ENCODE assay signal across 19 cellular contexts in the genomic region with DNA sequence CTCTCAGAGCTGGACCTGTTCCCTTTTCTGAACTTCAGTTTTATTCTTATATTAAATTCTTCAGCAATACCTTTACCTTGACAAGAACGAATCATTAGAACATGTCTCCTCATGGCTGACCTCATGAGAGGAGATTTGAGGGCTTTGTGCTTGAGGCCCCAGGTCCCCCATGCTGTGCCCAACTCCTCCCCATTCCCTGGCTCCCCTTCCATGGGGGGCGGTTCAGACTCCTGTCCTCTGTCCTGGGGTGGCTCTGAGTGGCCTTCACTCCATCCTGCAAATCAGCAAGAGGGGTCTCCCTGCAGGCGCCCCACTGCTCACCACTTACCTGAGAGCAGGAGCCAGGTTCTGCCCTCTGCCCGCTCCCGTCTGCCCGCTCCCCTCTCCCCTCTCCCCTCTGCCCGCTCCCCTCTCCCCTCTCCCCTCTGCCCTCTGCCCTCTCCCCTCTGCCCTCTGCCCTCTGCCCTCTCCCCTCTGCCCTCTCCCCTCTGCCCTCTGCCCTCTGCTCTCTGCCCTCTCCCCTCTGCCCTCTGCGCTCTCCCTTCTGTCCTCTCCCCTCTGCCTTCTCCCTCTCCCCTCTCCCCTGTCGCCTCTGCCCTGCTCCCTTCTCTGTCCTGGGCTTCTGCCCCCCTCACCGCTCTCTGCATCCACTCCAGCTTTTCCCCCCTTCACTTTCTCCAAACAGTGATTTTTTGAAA.
DNase-seq lines count a peak whose midpoint lies in the region; ATAC-seq and TF ChIP-seq lines count a peak whose summit lies in the region.
"Had no signal": no experiment of that assay in that cellular context is flagged by ENCODE, and none has a peak within 500 bp of the region (broad histone marks: within the 10 kb centered on the region; RNA-seq: fewer than 3 reads in every experiment).

No MANE protein-coding gene starts in this region.

- H3K27me3 ChIP-seq in GM23338 (ENCODE audit: insufficient read depth): no peaks in the 10 kb centered on the region
- H3K27me3 ChIP-seq: BLaER1 had no signal

- H3K4me1 Mint-ChIP-seq in GM23338 (peaks cover 23% of the 10 kb centered on the region), chondrocyte (ENCODE audit: low read depth) (peaks cover 10% of the 10 kb centered on the region), nephron progenitor cell (peaks cover 38% of the 10 kb centered on the region)
- H3K4me1 Mint-ChIP-seq in stimulated activated memory B cell treated with anti-CD40 and anti-IgM and Interleukin-4, amounts not matched to agents 10 μg/mL and 1 μg/mL and 100 μg/mL, for 72 hours: peaks cover 7% of the 10 kb centered on the region
- no peaks in the 10 kb centered on the region for H3K4me1 Mint-ChIP-seq in effector memory CD8-positive, alpha-beta T cell (ENCODE audit: low read depth in 2 of 2)
- H3K4me1 Mint-ChIP-seq: CD14-positive monocyte; CD4-positive, alpha-beta memory T cell had no signal

- no peaks in the 10 kb centered on the region for H3K79me2 ChIP-seq in GM23338 (replicated peaks; ENCODE audit: insufficient read depth)

- peaks cover 8% of the 10 kb centered on the region; the same call in 1 of the 2 replicates for H3K4me1 ChIP-seq in GM23338 (ENCODE audit: insufficient read depth)
- H3K4me1 ChIP-seq: HAP-1 had no signal

- no peaks in the 10 kb centered on the region for H4K20me1 ChIP-seq in GM23338 (replicated peaks; ENCODE audit: insufficient read depth)
- H4K20me1 ChIP-seq: BLaER1 had no signal

- no peak overlapping the region for H3K27ac ChIP-seq in GM23338 (ENCODE audit: low read depth)
- H3K27ac ChIP-seq: BLaER1 had no signal

- DNase-seq in GM23338 (ENCODE audit: low spot score) (no peak), chondrocyte (ENCODE audit: low spot score) (peak; percentile 88), nephron progenitor cell (no peak), iPS-NIHi11 (ENCODE audit: low spot score) (no peak)
- no peak for DNase-seq in effector memory CD8-positive, alpha-beta T cell
- DNase-seq: 8988T; CD4-positive, alpha-beta memory T cell; DMS153; DMS79 treated with DMSO at 0.1 percent for 48 hours; GF-D8; GOT3 had no signal

- no peaks in the 10 kb centered on the region for H3K9me3 Mint-ChIP-seq in GM23338
- H3K9me3 Mint-ChIP-seq in chondrocyte (ENCODE audit: low read depth): no peaks in the 10 kb centered on the region
- peaks cover 4% of the 10 kb centered on the region for H3K9me3 Mint-ChIP-seq in nephron progenitor cell
- peaks cover 3% of the 10 kb centered on the region for H3K9me3 Mint-ChIP-seq in stimulated activated memory B cell treated with anti-CD40 and anti-IgM and Interleukin-4, amounts not matched to agents 10 μg/mL and 1 μg/mL and 100 μg/mL, for 72 hours
- peaks cover 3 to 7% of the 10 kb centered on the region in 2 donors for H3K9me3 Mint-ChIP-seq in effector memory CD8-positive, alpha-beta T cell
- H3K9me3 Mint-ChIP-seq: CD4-positive, alpha-beta memory T cell; IgD-negative memory B cell had no signal

- H3K4me3 Mint-ChIP-seq in GM23338 (no peak overlapping the region), chondrocyte (ENCODE audit: unreplicated experiment) (no peak overlapping the region), nephron progenitor cell (no peak overlapping the region)
- no peak overlapping the region for H3K4me3 Mint-ChIP-seq in stimulated activated memory B cell treated with anti-CD40 and anti-IgM and Interleukin-4, amounts not matched to agents 10 μg/mL and 1 μg/mL and 100 μg/mL, for 72 hours
- no peak overlapping the region for H3K4me3 Mint-ChIP-seq in effector memory CD8-positive, alpha-beta T cell
- H3K4me3 Mint-ChIP-seq: CD14-positive monocyte; CD4-positive, alpha-beta memory T cell; IgD-negative memory B cell had no signal

- no peak overlapping the region for H3K4me2 ChIP-seq in GM23338
- H3K4me2 ChIP-seq: BLaER1 had no signal

- peaks cover 11% of the 10 kb centered on the region for H3K27me3 Mint-ChIP-seq in GM23338 (ENCODE audit: insufficient read depth, low read depth, poor library complexity)
- no peaks in the 10 kb centered on the region for H3K27me3 Mint-ChIP-seq in chondrocyte (ENCODE audit: low read depth)
- peaks cover 18% of the 10 kb centered on the region for H3K27me3 Mint-ChIP-seq in nephron progenitor cell (ENCODE audit: low read depth, poor library complexity)
- H3K27me3 Mint-ChIP-seq in stimulated activated memory B cell treated with anti-CD40 and anti-IgM and Interleukin-4, amounts not matched to agents 10 μg/mL and 1 μg/mL and 100 μg/mL, for 72 hours: peaks cover 9% of the 10 kb centered on the region
- peaks cover 0 to 7% of the 10 kb centered on the region in 2 donors for H3K27me3 Mint-ChIP-seq in effector memory CD8-positive, alpha-beta T cell
- H3K27me3 Mint-ChIP-seq: IgD-negative memory B cell had no signal

- H3K36me3 ChIP-seq in GM23338 (ENCODE audit: insufficient read depth): no peaks in the 10 kb centered on the region
- H3K36me3 ChIP-seq: BLaER1, HAP-1 had no signal

- ATAC-seq in GM23338 (no peak), GM21390 (IDR thresholded peaks at IDR 0.05; ENCODE audit: unreplicated experiment) (no peak)
- ATAC-seq in stimulated activated memory B cell treated with anti-CD40 and anti-IgM and Interleukin-4, amounts not matched to agents 10 μg/mL and 1 μg/mL and 100 μg/mL, for 72 hours: peak; percentile 36
- ATAC-seq in effector memory CD8-positive, alpha-beta T cell (replicated peaks): no peak
- ATAC-seq: GM12878, HepG2 had no signal

- TF ChIP-seq CTCF in GM23338 (conservative IDR thresholded peaks at IDR 0.05; ENCODE audit: low read depth in 2 of 2) (no peak), chondrocyte (IDR thresholded peaks at IDR 0.05) (no peak), nephron progenitor cell (IDR thresholded peaks at IDR 0.05) (no peak)

- no peaks in the 10 kb centered on the region for H3K36me3 Mint-ChIP-seq in GM23338 (ENCODE audit: low read depth)
- no peaks in the 10 kb centered on the region for H3K36me3 Mint-ChIP-seq in chondrocyte (ENCODE audit: low read depth)
- no peaks in the 10 kb centered on the region for H3K36me3 Mint-ChIP-seq in nephron progenitor cell (ENCODE audit: low read depth)
- no peaks in the 10 kb centered on the region for H3K36me3 Mint-ChIP-seq in stimulated activated memory B cell treated with anti-CD40 and anti-IgM and Interleukin-4, amounts not matched to agents 10 μg/mL and 1 μg/mL and 100 μg/mL, for 72 hours
- H3K36me3 Mint-ChIP-seq in effector memory CD8-positive, alpha-beta T cell (ENCODE audit: insufficient read depth): no peaks in the 10 kb centered on the region
- H3K36me3 Mint-ChIP-seq: CD14-positive monocyte; CD4-positive, alpha-beta memory T cell; IgD-negative memory B cell had no signal

- H3F3A ChIP-seq in GM23338 (replicated peaks; ENCODE audit: low read depth): peaks cover 14% of the 10 kb centered on the region

- H3K27ac Mint-ChIP-seq in GM23338 (no peak overlapping the region), chondrocyte (ENCODE audit: unreplicated experiment) (no peak overlapping the region), nephron progenitor cell (peak overlapping the region; percentile 80)
- H3K27ac Mint-ChIP-seq in stimulated activated memory B cell treated with anti-CD40 and anti-IgM and Interleukin-4, amounts not matched to agents 10 μg/mL and 1 μg/mL and 100 μg/mL, for 72 hours: peak overlapping the region; percentile 51
- no peak overlapping the region for H3K27ac Mint-ChIP-seq in effector memory CD8-positive, alpha-beta T cell
- H3K27ac Mint-ChIP-seq: IgD-negative memory B cell had no signal

- H3K9me2 ChIP-seq in GM23338 (ENCODE audit: insufficient read depth): no peaks in the 10 kb centered on the region

- peak overlapping the region; percentile 83; the same call in 1 of the 2 replicates for H2AFZ ChIP-seq in GM23338

- H3K4me3 ChIP-seq in GM23338: no peak overlapping the region
- H3K4me3 ChIP-seq: BLaER1, GM12878, HAP-1 had no signal

TF ChIP-seq in GM23338, 12 proteins besides CTCF, POLR2A, EP300 and RAD21 (continues in another document):
- TF ChIP-seq ZNF331 (CRISPR knock-in tag; IDR thresholded peaks at IDR 0.05; ENCODE audit: low read depth) (no peak), POLR2AphosphoS5 (IDR thresholded peaks at IDR 0.05; ENCODE audit: low read depth) (no peak)
- TF ChIP-seq, protein P1, sequence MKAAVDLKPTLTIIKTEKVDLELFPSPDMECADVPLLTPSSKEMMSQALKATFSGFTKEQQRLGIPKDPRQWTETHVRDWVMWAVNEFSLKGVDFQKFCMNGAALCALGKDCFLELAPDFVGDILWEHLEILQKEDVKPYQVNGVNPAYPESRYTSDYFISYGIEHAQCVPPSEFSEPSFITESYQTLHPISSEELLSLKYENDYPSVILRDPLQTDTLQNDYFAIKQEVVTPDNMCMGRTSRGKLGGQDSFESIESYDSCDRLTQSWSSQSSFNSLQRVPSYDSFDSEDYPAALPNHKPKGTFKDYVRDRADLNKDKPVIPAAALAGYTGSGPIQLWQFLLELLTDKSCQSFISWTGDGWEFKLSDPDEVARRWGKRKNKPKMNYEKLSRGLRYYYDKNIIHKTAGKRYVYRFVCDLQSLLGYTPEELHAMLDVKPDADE (IDR thresholded peaks at IDR 0.05): no peak
- TF ChIP-seq, protein P2, sequence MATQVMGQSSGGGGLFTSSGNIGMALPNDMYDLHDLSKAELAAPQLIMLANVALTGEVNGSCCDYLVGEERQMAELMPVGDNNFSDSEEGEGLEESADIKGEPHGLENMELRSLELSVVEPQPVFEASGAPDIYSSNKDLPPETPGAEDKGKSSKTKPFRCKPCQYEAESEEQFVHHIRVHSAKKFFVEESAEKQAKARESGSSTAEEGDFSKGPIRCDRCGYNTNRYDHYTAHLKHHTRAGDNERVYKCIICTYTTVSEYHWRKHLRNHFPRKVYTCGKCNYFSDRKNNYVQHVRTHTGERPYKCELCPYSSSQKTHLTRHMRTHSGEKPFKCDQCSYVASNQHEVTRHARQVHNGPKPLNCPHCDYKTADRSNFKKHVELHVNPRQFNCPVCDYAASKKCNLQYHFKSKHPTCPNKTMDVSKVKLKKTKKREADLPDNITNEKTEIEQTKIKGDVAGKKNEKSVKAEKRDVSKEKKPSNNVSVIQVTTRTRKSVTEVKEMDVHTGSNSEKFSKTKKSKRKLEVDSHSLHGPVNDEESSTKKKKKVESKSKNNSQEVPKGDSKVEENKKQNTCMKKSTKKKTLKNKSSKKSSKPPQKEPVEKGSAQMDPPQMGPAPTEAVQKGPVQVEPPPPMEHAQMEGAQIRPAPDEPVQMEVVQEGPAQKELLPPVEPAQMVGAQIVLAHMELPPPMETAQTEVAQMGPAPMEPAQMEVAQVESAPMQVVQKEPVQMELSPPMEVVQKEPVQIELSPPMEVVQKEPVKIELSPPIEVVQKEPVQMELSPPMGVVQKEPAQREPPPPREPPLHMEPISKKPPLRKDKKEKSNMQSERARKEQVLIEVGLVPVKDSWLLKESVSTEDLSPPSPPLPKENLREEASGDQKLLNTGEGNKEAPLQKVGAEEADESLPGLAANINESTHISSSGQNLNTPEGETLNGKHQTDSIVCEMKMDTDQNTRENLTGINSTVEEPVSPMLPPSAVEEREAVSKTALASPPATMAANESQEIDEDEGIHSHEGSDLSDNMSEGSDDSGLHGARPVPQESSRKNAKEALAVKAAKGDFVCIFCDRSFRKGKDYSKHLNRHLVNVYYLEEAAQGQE (IDR thresholded peaks at IDR 0.05; ENCODE audit: unreplicated experiment): no peak

Comparison
In these comparisons a context has a peak if more than half of its experiments do, and no peak if none do; other contexts are left out.
1. H3K27ac Mint-ChIP-seq: peak in nephron progenitor cell (single experiment) and stimulated activated memory B cell treated with anti-CD40 and anti-IgM and Interleukin-4, amounts not matched to agents 10 μg/mL and 1 μg/mL and 100 μg/mL, for 72 hours (single experiment); none in GM23338 (single experiment), chondrocyte (single experiment) and effector memory CD8-positive, alpha-beta T cell (0 of 2).